2 cellular contexts compared by ENCODE assay signal in the genomic region with DNA sequence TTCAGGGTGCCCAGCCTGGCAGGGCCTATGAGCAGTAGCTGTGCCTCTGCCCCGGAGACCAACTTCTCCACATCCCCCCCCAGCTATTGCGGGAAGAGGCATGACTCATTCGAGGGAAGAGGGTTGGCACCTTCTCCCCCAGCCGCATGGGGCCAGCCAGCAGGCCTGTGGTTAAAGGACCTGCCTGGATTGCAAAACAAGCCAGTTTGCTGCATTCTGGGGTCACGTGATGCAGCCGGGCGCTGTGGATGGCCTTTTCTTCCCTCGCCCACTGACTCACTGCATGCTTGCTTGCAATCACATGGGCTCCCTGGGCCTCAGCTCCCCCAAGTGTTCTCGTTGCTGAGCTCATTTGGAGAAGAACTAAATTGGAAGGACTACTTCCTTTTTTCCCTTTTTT.
A peak's percentile ranks its signal among the peaks of the same experiment; 100 is the strongest.
TF ChIP-seq lines count a peak whose summit lies in the region.

No MANE protein-coding gene starts in this region.

TF ChIP-seq in HEK293, 187 proteins besides CTCF, POLR2A, EP300 and RAD21 (continued from another document and continues in another):
- TF ChIP-seq ZNF704 (tag by site-specific recombination; IDR thresholded peaks at IDR 0.05): no peak
- TF ChIP-seq, protein P1, sequence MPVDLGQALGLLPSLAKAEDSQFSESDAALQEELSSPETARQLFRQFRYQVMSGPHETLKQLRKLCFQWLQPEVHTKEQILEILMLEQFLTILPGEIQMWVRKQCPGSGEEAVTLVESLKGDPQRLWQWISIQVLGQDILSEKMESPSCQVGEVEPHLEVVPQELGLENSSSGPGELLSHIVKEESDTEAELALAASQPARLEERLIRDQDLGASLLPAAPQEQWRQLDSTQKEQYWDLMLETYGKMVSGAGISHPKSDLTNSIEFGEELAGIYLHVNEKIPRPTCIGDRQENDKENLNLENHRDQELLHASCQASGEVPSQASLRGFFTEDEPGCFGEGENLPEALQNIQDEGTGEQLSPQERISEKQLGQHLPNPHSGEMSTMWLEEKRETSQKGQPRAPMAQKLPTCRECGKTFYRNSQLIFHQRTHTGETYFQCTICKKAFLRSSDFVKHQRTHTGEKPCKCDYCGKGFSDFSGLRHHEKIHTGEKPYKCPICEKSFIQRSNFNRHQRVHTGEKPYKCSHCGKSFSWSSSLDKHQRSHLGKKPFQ (tag by site-specific recombination; IDR thresholded peaks at IDR 0.05): no peak
- peak; percentile 75 for TF ChIP-seq ZNF398 (tag by site-specific recombination; IDR thresholded peaks at IDR 0.05)
- TF ChIP-seq ZBTB21 (tag by site-specific recombination; IDR thresholded peaks at IDR 0.05): no peak
- TF ChIP-seq ZNF148 (tag by site-specific recombination; IDR thresholded peaks at IDR 0.05; ENCODE audit: borderline replicate concordance): no peak
- TF ChIP-seq REPIN1 (tag by site-specific recombination; IDR thresholded peaks at IDR 0.05; ENCODE audit: low read depth): no peak
- no peak for TF ChIP-seq ZNF140 (tag by site-specific recombination; IDR thresholded peaks at IDR 0.05)
- no peak for TF ChIP-seq SALL2 (tag by site-specific recombination; IDR thresholded peaks at IDR 0.05; ENCODE audit: borderline replicate concordance)
- TF ChIP-seq INSM2 (tag by site-specific recombination; IDR thresholded peaks at IDR 0.05): no peak
- TF ChIP-seq ZNF366 (tag by site-specific recombination; conservative IDR thresholded peaks at IDR 0.05): no peak
- TF ChIP-seq, protein P2, sequence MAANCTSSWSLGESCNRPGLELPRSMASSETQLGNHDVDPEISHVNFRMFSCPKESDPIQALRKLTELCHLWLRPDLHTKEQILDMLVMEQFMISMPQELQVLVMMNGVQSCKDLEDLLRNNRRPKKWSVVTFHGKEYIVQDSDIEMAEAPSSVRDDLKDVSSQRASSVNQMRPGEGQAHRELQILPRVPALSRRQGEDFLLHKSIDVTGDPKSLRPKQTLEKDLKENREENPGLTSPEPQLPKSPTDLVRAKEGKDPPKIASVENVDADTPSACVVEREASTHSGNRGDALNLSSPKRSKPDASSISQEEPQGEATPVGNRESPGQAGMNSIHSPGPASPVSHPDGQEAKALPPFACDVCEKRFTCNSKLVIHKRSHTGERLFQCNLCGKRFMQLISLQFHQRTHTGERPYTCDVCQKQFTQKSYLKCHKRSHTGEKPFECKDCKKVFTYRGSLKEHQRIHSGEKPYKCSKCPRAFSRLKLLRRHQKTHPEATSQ (tag by site-specific recombination; IDR thresholded peaks at IDR 0.05): no peak

TF ChIP-seq in GM23338, 12 proteins besides CTCF, POLR2A, EP300 and RAD21 (continued from another document):
- TF ChIP-seq ZNF462 (CRISPR knock-in tag; IDR thresholded peaks at IDR 0.05): no peak
